9 cellular contexts compared by ENCODE assay signal in genomic region chr7:94050046-94050445, GRCh38. TPM values are rescaled to one million over a fixed set of nuclear protein-coding genes. Genes with fewer than 3 reads are reported as not detected.
A peak's percentile ranks its signal among the peaks of the same experiment; 100 is the strongest.
DNase-seq lines count a peak whose midpoint lies in the region; ATAC-seq and TF ChIP-seq lines count a peak whose summit lies in the region.
"Had no signal": no experiment of that assay in that cellular context is flagged by ENCODE, and none has a peak within 500 bp of the region (broad histone marks: within the 10 kb centered on the region; RNA-seq: fewer than 3 reads in every experiment).

No MANE protein-coding gene starts in this region.

- intact Hi-C loops in natural killer cell (cut with micrococcal nuclease) = no loop called here
- intact Hi-C loops in activated CD8-positive, alpha-beta T cell treated with anti-CD3 and anti-CD28 coated beads for 36 hours (cut with micrococcal nuclease) = no loop called here
- intact Hi-C loops in right cardiac atrium (cut with DNase I) = no loop called here

- H3K27ac ChIP-seq in right cardiac atrium (ENCODE audit: low read length) = no peak overlapping the region

- no peaks in the 10 kb centered on the region for H3K4me1 Mint-ChIP-seq in natural killer cell
- no peaks in the 10 kb centered on the region for H3K4me1 Mint-ChIP-seq in activated CD8-positive, alpha-beta T cell treated with anti-CD3 and anti-CD28 coated beads for 36 hours (ENCODE audit: low read depth)
- H3K4me1 Mint-ChIP-seq: activated CD8-positive, alpha-beta memory T cell treated with anti-CD3 and anti-CD28 coated beads, Interleukin-2, amount 10 ng/mL, durations not matched to agents 7 days and 5 days had no signal

- POLR2A ChIA-PET in activated CD8-positive, alpha-beta T cell treated with anti-CD3 and anti-CD28 coated beads for 36 hours (lab: Charles Lee) = no interaction called here

- ATAC-seq in GM19035 (IDR thresholded peaks at IDR 0.05; ENCODE audit: unreplicated experiment) (peak; percentile 85), HG02884 (IDR thresholded peaks at IDR 0.05; ENCODE audit: unreplicated experiment) (peak; percentile 70), natural killer cell (peak in 2 of 3 donors; percentile 34 to 54), right cardiac atrium (no peak)
- ATAC-seq in activated CD8-positive, alpha-beta T cell treated with anti-CD3 and anti-CD28 coated beads for 36 hours = no peak
- ATAC-seq: activated CD8-positive, alpha-beta memory T cell treated with anti-CD3 and anti-CD28 coated beads, Interleukin-2, amount 10 ng/mL, durations not matched to agents 7 days and 5 days had no signal

- no peak overlapping the region for H3K4me3 ChIP-seq in right cardiac atrium (ENCODE audit: low read length)

- DNase-seq in NAMALWA (ENCODE audit: low spot score) (peak; percentile 89), natural killer cell (no peak), activated gamma-delta T cell (lab: John Stamatoyannopoulos, UW) (no peak), GM20000 (ENCODE audit: low spot score) (no peak), right cardiac atrium (no peak)
- no peak for DNase-seq in activated CD8-positive, alpha-beta T cell treated with anti-CD3 and anti-CD28 coated beads for 36 hours
- DNase-seq: activated CD8-positive, alpha-beta memory T cell treated with anti-CD3 and anti-CD28 coated beads, Interleukin-2, amount 10 ng/mL, durations not matched to agents 7 days and 5 days had no signal

- H3K36me3 Mint-ChIP-seq in natural killer cell = peaks cover 7% of the 10 kb centered on the region
- no peaks in the 10 kb centered on the region for H3K36me3 Mint-ChIP-seq in activated CD8-positive, alpha-beta T cell treated with anti-CD3 and anti-CD28 coated beads for 36 hours (ENCODE audit: low read depth)
- H3K36me3 Mint-ChIP-seq: activated CD8-positive, alpha-beta memory T cell treated with anti-CD3 and anti-CD28 coated beads, Interleukin-2, amount 10 ng/mL, durations not matched to agents 7 days and 5 days had no signal

- H3K4me3 Mint-ChIP-seq in natural killer cell = no peak overlapping the region
- no peak overlapping the region for H3K4me3 Mint-ChIP-seq in activated CD8-positive, alpha-beta T cell treated with anti-CD3 and anti-CD28 coated beads for 36 hours
- H3K4me3 Mint-ChIP-seq: activated CD8-positive, alpha-beta memory T cell treated with anti-CD3 and anti-CD28 coated beads, Interleukin-2, amount 10 ng/mL, durations not matched to agents 7 days and 5 days had no signal

- H3K27me3 ChIP-seq in right cardiac atrium (ENCODE audit: control insufficient read depth, insufficient read depth) = no peaks in the 10 kb centered on the region

- peaks cover 31 to 79% of the 10 kb centered on the region in 2 donors for H3K27me3 Mint-ChIP-seq in natural killer cell (ENCODE audit: low read depth in 2 of 2)
- H3K27me3 Mint-ChIP-seq in activated CD8-positive, alpha-beta T cell treated with anti-CD3 and anti-CD28 coated beads for 36 hours = peaks cover 26% of the 10 kb centered on the region

- WGBS in right cardiac atrium = 81% methylated on average over 4 of the region's 4 CpGs

- TF ChIP-seq CTCF in natural killer cell (IDR thresholded peaks at IDR 0.05) = no peak
- TF ChIP-seq CTCF in GM20000 (IDR thresholded peaks at IDR 0.05; ENCODE audit: extremely low read depth, missing control alignments) = no peak
- TF ChIP-seq CTCF in activated CD8-positive, alpha-beta T cell treated with anti-CD3 and anti-CD28 coated beads for 36 hours (IDR thresholded peaks at IDR 0.05) = no peak

- H3K27ac Mint-ChIP-seq in natural killer cell = no peak overlapping the region
- H3K27ac Mint-ChIP-seq in activated CD8-positive, alpha-beta T cell treated with anti-CD3 and anti-CD28 coated beads for 36 hours = no peak overlapping the region
- H3K27ac Mint-ChIP-seq: activated CD8-positive, alpha-beta memory T cell treated with anti-CD3 and anti-CD28 coated beads, Interleukin-2, amount 10 ng/mL, durations not matched to agents 7 days and 5 days had no signal

- peaks cover 2% of the 10 kb centered on the region for H3K4me1 ChIP-seq in right cardiac atrium (ENCODE audit: control insufficient read depth, insufficient read depth, low read length)

- H3K9me3 ChIP-seq in right cardiac atrium (ENCODE audit: control insufficient read depth, low read length) = no peaks in the 10 kb centered on the region

- CTCF ChIA-PET in activated CD8-positive, alpha-beta T cell treated with anti-CD3 and anti-CD28 coated beads for 36 hours (lab: Charles Lee) = no interaction called here

- H3K9me3 Mint-ChIP-seq in natural killer cell = no peaks in the 10 kb centered on the region
- H3K9me3 Mint-ChIP-seq in activated CD8-positive, alpha-beta T cell treated with anti-CD3 and anti-CD28 coated beads for 36 hours = no peaks in the 10 kb centered on the region

RNA-seq across cellular contexts. Expression of gene BET1, which starts 45.9 kb away (rescaled TPM):
- total RNA-seq in natural killer cell = 10 to 100 TPM; 13.1 to 14.0 (median 13.9) TPM
- 10 to 100 TPM; 17.6 to 20.8 TPM for total RNA-seq in activated CD8-positive, alpha-beta T cell treated with anti-CD3 and anti-CD28 coated beads for 36 hours
- total RNA-seq in right cardiac atrium = 10 to 100 TPM; 13.5 to 17.9 (median 15.8) TPM
- polyA plus RNA-seq in right cardiac atrium = 19.1 TPM

Comparison
In these comparisons a context has a peak if more than half of its experiments do, and no peak if none do; other contexts are left out.
1. ATAC-seq: peak in GM19035 (single experiment), HG02884 (single experiment) and natural killer cell (2 of 3); none in activated CD8-positive, alpha-beta T cell treated with anti-CD3 and anti-CD28 coated beads for 36 hours (single experiment) and right cardiac atrium (0 of 2).